Comparison of ENCODE assay signal across 24 cellular contexts in the genomic region with DNA sequence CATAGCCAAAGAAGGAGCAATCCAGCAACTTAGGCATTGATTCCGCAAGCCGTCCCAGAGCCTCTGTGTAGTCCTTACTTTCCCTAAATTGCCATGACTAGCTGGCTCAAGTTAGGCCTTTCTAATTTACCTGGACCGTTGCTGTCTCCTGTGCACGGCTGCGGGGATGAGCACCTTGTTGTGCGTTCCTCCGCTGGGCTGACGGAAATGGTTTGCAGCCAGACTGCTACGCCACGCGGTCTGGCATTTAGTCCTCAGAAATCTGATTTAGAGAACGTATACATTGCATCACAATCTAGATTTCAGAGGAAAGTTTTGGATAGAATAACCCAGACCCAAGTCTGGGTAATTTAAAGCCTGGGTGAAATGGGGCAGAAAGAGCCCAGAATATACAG.
DNase-seq lines count a peak whose midpoint lies in the region; ATAC-seq and TF ChIP-seq lines count a peak whose summit lies in the region.
"Had no signal": no experiment of that assay in that cellular context is flagged by ENCODE, and none has a peak within 500 bp of the region (broad histone marks: within the 10 kb centered on the region; RNA-seq: fewer than 3 reads in every experiment).

No MANE protein-coding gene starts in this region.

- H4K20me1 ChIP-seq in GM23338 (replicated peaks; ENCODE audit: insufficient read depth): no peaks in the 10 kb centered on the region

- no peaks in the 10 kb centered on the region for H3K4me1 ChIP-seq in GM23338 (ENCODE audit: insufficient read depth)
- peaks cover 36 to 63% of the 10 kb centered on the region in 2 donors for H3K4me1 ChIP-seq in duodenal mucosa (ENCODE audit: control insufficient read depth in 1 of 2, insufficient read depth in 2 of 2, low read length in 2 of 2)

- H3K79me2 ChIP-seq in GM23338 (replicated peaks; ENCODE audit: insufficient read depth): no peaks in the 10 kb centered on the region

- H3K9me3 ChIP-seq in CD4-positive, alpha-beta T cell (ENCODE audit: control insufficient read depth, low read length): no peaks in the 10 kb centered on the region
- H3K9me3 ChIP-seq in duodenal mucosa (ENCODE audit: control insufficient read depth in 1 of 2, low read length in 2 of 2): no peaks in the 10 kb centered on the region
- H3K9me3 ChIP-seq: ovary had no signal

- H3K9me2 ChIP-seq in GM23338 (ENCODE audit: insufficient read depth): no peaks in the 10 kb centered on the region; the same call in 1 of the 2 replicates

- H3K27ac ChIP-seq in CD4-positive, alpha-beta T cell (ENCODE audit: low read depth, low read length): no peak overlapping the region
- H3K27ac ChIP-seq in GM23338 (ENCODE audit: low read depth) (no peak overlapping the region), duodenal mucosa (ENCODE audit: low read depth, low read length) (peak overlapping the region; percentile 87)
- H3K27ac ChIP-seq: dorsolateral prefrontal cortex, ovary had no signal

- peak overlapping the region; percentile 49 to 61 for H3K9ac ChIP-seq in duodenal mucosa (ENCODE audit: low read depth in 1 of 2, low read length in 2 of 2)

- H3K36me3 ChIP-seq in GM23338 (ENCODE audit: insufficient read depth): no peaks in the 10 kb centered on the region
- H3K36me3 ChIP-seq in duodenal mucosa (ENCODE audit: control insufficient read depth in 1 of 2, insufficient read depth in 2 of 2, low read length in 2 of 2): no peaks in the 10 kb centered on the region
- H3K36me3 ChIP-seq: ovary had no signal

- peaks cover 47% of the 10 kb centered on the region for H3K4me1 Mint-ChIP-seq in CD4-positive, alpha-beta T cell (ENCODE audit: low read depth)
- no peaks in the 10 kb centered on the region for H3K4me1 Mint-ChIP-seq in GM23338
- peaks cover 30% of the 10 kb centered on the region for H3K4me1 Mint-ChIP-seq in progenitor cell of endocrine pancreas (ENCODE audit: low read depth)

- H3K36me3 Mint-ChIP-seq in CD4-positive, alpha-beta T cell (ENCODE audit: low read depth): no peaks in the 10 kb centered on the region
- H3K36me3 Mint-ChIP-seq in GM23338 (ENCODE audit: low read depth) (no peaks in the 10 kb centered on the region), progenitor cell of endocrine pancreas (ENCODE audit: insufficient read depth) (no peaks in the 10 kb centered on the region)
- H3K36me3 Mint-ChIP-seq: mesothelial cell of epicardium, type B pancreatic cell had no signal

- peak overlapping the region; percentile 91 for H3K27ac Mint-ChIP-seq in CD4-positive, alpha-beta T cell
- H3K27ac Mint-ChIP-seq in GM23338 (no peak overlapping the region), progenitor cell of endocrine pancreas (no peak overlapping the region)
- H3K27ac Mint-ChIP-seq: H9, mesothelial cell of epicardium, nephron progenitor cell had no signal

- TF ChIP-seq CTCF in CD4-positive, alpha-beta T cell (IDR thresholded peaks at IDR 0.05): no peak
- TF ChIP-seq CTCF in GM23338 (conservative IDR thresholded peaks at IDR 0.05; ENCODE audit: low read depth in 2 of 2) (no peak), progenitor cell of endocrine pancreas (IDR thresholded peaks at IDR 0.05; ENCODE audit: unreplicated experiment) (no peak)

- H3K9me3 Mint-ChIP-seq in CD4-positive, alpha-beta T cell: no peaks in the 10 kb centered on the region
- H3K9me3 Mint-ChIP-seq in GM23338 (no peaks in the 10 kb centered on the region), progenitor cell of endocrine pancreas (ENCODE audit: low read depth) (no peaks in the 10 kb centered on the region)
- H3K9me3 Mint-ChIP-seq: activated T-cell treated with anti-CD3 and anti-CD28 coated beads, Interleukin-2, amount 50 U/mL, for 24 hours; H9; mesothelial cell of epicardium; nephron progenitor cell; type B pancreatic cell had no signal

- ATAC-seq in CD4-positive, alpha-beta T cell (ENCODE audit: poor library complexity): no peak
- ATAC-seq in GM23338 (no peak), HG02840 (IDR thresholded peaks at IDR 0.05; ENCODE audit: low FRiP score, unreplicated experiment) (no peak), HG03095 (IDR thresholded peaks at IDR 0.05; ENCODE audit: unreplicated experiment) (no peak)

- POLR2A ChIA-PET in CD4-positive, alpha-beta T cell (lab: Charles Lee): no interaction called here

- no peaks in the 10 kb centered on the region for H3F3A ChIP-seq in GM23338 (replicated peaks; ENCODE audit: low read depth)

- no peak overlapping the region for H3K4me3 ChIP-seq in GM23338
- peak overlapping the region in 1 of 2 donors; percentile 42 for H3K4me3 ChIP-seq in duodenal mucosa (ENCODE audit: low read depth in 1 of 2, low read length in 2 of 2)
- H3K4me3 ChIP-seq: dorsolateral prefrontal cortex, ovary had no signal

- intact Hi-C loops in CD4-positive, alpha-beta T cell (cut with DNase I, micrococcal nuclease): no loop called here

- DNase-seq in CD4-positive, alpha-beta T cell: no peak
- DNase-seq in GM23338 (ENCODE audit: low spot score) (no peak), progenitor cell of endocrine pancreas (ENCODE audit: low spot score, unreplicated experiment) (no peak)
- no peak for DNase-seq in NK-92 treated with Interleukin-12 subunit alpha and Interleukin-12 subunit beta, amount 100 ng/mL, for 24 hours (lab: John Stamatoyannopoulos, UW)
- DNase-seq: activated CD4-positive, alpha-beta T cell treated with anti-CD3 and anti-CD28 coated beads for 4 hours; activated gamma-delta T cell treated with Interleukin-2 at 50 U/mL for 16 hours; activated T-cell treated with anti-CD3 and anti-CD28 coated beads, Interleukin-2, amount 50 U/mL, for 24 hours; GDM1; H9; islet precursor cell; NCI-H1417; NCI-H2029 treated with DMSO at 0.1 percent for 48 hours; NCI-H226; NCI-H748 treated with DMSO at 0.1 percent for 48 hours; nephron progenitor cell; ovary; RPMI8226; stimulated activated CD4-positive, alpha-beta T cell treated with anti-CD3 and anti-CD28 coated beads, Interleukin-2, amount 100 ng/mL, for 24 hours had no signal

- CTCF ChIA-PET in CD4-positive, alpha-beta T cell (lab: Charles Lee): no interaction called here

- no peaks in the 10 kb centered on the region for H3K27me3 ChIP-seq in CD4-positive, alpha-beta T cell (ENCODE audit: control insufficient read depth, insufficient read depth, low read length)
- H3K27me3 ChIP-seq in GM23338 (ENCODE audit: insufficient read depth) (no peaks in the 10 kb centered on the region), duodenal mucosa (ENCODE audit: control insufficient read depth in 1 of 2, insufficient read depth in 2 of 2, low read length in 2 of 2) (no peaks in the 10 kb centered on the region)
- H3K27me3 ChIP-seq: dorsolateral prefrontal cortex, ovary had no signal

- no peak overlapping the region for H3K4me3 Mint-ChIP-seq in CD4-positive, alpha-beta T cell
- H3K4me3 Mint-ChIP-seq in GM23338: no peak overlapping the region
- H3K4me3 Mint-ChIP-seq in progenitor cell of endocrine pancreas (ENCODE audit: low read depth): peak overlapping the region; percentile 9
- H3K4me3 Mint-ChIP-seq: activated T-cell treated with anti-CD3 and anti-CD28 coated beads, Interleukin-2, amount 50 U/mL, for 24 hours; H9; mesothelial cell of epicardium; nephron progenitor cell had no signal

- no peak overlapping the region for H3K4me2 ChIP-seq in GM23338

- H2AFZ ChIP-seq in GM23338: peak overlapping the region; percentile 88

- H3K27me3 Mint-ChIP-seq in CD4-positive, alpha-beta T cell: no peaks in the 10 kb centered on the region
- H3K27me3 Mint-ChIP-seq in GM23338 (ENCODE audit: insufficient read depth, low read depth, poor library complexity) (no peaks in the 10 kb centered on the region), progenitor cell of endocrine pancreas (peaks cover 18% of the 10 kb centered on the region)
- H3K27me3 Mint-ChIP-seq: activated T-cell treated with anti-CD3 and anti-CD28 coated beads, Interleukin-2, amount 50 U/mL, for 24 hours; type B pancreatic cell had no signal

TF ChIP-seq in GM23338, 12 proteins besides CTCF, POLR2A, EP300 and RAD21:
- no peak for TF ChIP-seq ZNF114 (CRISPR knock-in tag; IDR thresholded peaks at IDR 0.05)
- no peak for TF ChIP-seq POLR2AphosphoS5 (IDR thresholded peaks at IDR 0.05; ENCODE audit: low read depth)
- TF ChIP-seq, protein P1, sequence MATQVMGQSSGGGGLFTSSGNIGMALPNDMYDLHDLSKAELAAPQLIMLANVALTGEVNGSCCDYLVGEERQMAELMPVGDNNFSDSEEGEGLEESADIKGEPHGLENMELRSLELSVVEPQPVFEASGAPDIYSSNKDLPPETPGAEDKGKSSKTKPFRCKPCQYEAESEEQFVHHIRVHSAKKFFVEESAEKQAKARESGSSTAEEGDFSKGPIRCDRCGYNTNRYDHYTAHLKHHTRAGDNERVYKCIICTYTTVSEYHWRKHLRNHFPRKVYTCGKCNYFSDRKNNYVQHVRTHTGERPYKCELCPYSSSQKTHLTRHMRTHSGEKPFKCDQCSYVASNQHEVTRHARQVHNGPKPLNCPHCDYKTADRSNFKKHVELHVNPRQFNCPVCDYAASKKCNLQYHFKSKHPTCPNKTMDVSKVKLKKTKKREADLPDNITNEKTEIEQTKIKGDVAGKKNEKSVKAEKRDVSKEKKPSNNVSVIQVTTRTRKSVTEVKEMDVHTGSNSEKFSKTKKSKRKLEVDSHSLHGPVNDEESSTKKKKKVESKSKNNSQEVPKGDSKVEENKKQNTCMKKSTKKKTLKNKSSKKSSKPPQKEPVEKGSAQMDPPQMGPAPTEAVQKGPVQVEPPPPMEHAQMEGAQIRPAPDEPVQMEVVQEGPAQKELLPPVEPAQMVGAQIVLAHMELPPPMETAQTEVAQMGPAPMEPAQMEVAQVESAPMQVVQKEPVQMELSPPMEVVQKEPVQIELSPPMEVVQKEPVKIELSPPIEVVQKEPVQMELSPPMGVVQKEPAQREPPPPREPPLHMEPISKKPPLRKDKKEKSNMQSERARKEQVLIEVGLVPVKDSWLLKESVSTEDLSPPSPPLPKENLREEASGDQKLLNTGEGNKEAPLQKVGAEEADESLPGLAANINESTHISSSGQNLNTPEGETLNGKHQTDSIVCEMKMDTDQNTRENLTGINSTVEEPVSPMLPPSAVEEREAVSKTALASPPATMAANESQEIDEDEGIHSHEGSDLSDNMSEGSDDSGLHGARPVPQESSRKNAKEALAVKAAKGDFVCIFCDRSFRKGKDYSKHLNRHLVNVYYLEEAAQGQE (IDR thresholded peaks at IDR 0.05; ENCODE audit: unreplicated experiment): no peak
- no peak for TF ChIP-seq CREB1 (CRISPR knock-in tag; IDR thresholded peaks at IDR 0.05; ENCODE audit: low read depth)
